15 cellular contexts compared by ENCODE assay signal in genomic region chr3:58899953-58900298, GRCh38.
DNase-seq lines count a peak whose midpoint lies in the region; ATAC-seq, FAIRE-seq and TF ChIP-seq lines count a peak whose summit lies in the region.
"Had no signal": no experiment of that assay in that cellular context is flagged by ENCODE, and none has a peak within 500 bp of the region (broad histone marks: within the 10 kb centered on the region; RNA-seq: fewer than 3 reads in every experiment).

No MANE protein-coding gene starts in this region.

- H3K27ac ChIP-seq in K562 (ENCODE audit: extremely low read depth, low read depth, low read length) (peak overlapping the region; percentile 48), endodermal cell (ENCODE audit: low read depth, low read length) (no peak overlapping the region)

- H3K27ac Mint-ChIP-seq in endodermal cell, result no peak overlapping the region
- H3K27ac Mint-ChIP-seq: activated naive CD4-positive, alpha-beta T cell treated with anti-CD3 and anti-CD28 coated beads, Interleukin-2, amount 50 U/mL, for 24 hours had no signal

- TF ChIP-seq CTCF in K562 (IDR thresholded peaks at IDR 0.05 in 2 of 3, conservative IDR thresholded peaks at IDR 0.05 in 1 of 3; ENCODE audit: insufficient read depth in 2 of 3, low read depth in 1 of 3, low read length in 3 of 3), result no peak
- no peak for TF ChIP-seq CTCF in endodermal cell (conservative IDR thresholded peaks at IDR 0.05)

- H3K9me3 ChIP-seq in K562 (replicated peaks; ENCODE audit: control insufficient read depth, insufficient read depth, low read depth, low read length), result no peaks in the 10 kb centered on the region
- H3K9me3 ChIP-seq in endodermal cell (ENCODE audit: control insufficient read depth, low read length), result peaks cover 31% of the 10 kb centered on the region
- H3K9me3 ChIP-seq: Peyer's patch had no signal

- peak overlapping the region; percentile 23 for H3K4me2 ChIP-seq in K562 (ENCODE audit: insufficient read depth, low read length)

- peak; percentile 4 to 32 (median 6) for DNase-seq in K562 (ENCODE audit: extremely low read depth in 1 of 4, low spot score in 3 of 4)
- no peak for DNase-seq in DMS79 treated with DMSO at 0.1 percent for 48 hours (lab: John Stamatoyannopoulos, UW)
- no peak for DNase-seq in occipital lobe (lab: John Stamatoyannopoulos, UW)
- DNase-seq in middle frontal gyrus (ENCODE audit: extremely low spot score, low spot score), result no peak
- DNase-seq in endodermal cell, result no peak
- DNase-seq: C1 segment of cervical spinal cord; effector CD8-positive, alpha-beta T cell; GOT3; head of caudate nucleus had no signal

- H3K36me3 ChIP-seq in K562 (ENCODE audit: control insufficient read depth, insufficient read depth, low read length) (no peaks in the 10 kb centered on the region), endodermal cell (ENCODE audit: control insufficient read depth, insufficient read depth, low read length) (no peaks in the 10 kb centered on the region)
- H3K36me3 ChIP-seq: Peyer's patch had no signal

- no peaks in the 10 kb centered on the region for H3K79me2 ChIP-seq in K562 (ENCODE audit: control insufficient read depth, insufficient read depth, low read length)

- no peak for TF ChIP-seq RAD21 in K562 (CRISPR knock-in tag; conservative IDR thresholded peaks at IDR 0.05 in 1 of 2, IDR thresholded peaks at IDR 0.05 in 1 of 2)

- peak; percentile 30 for ATAC-seq in GM18502 (IDR thresholded peaks at IDR 0.05; ENCODE audit: poor library complexity, unreplicated experiment)
- ATAC-seq in GM21515 (IDR thresholded peaks at IDR 0.05; ENCODE audit: unreplicated experiment), result peak; percentile 22
- peak; percentile 2 for ATAC-seq in HG03442 (IDR thresholded peaks at IDR 0.05; ENCODE audit: unreplicated experiment)
- no peak for ATAC-seq in K562

- H3K4me3 Mint-ChIP-seq in endodermal cell, result no peak overlapping the region
- H3K4me3 Mint-ChIP-seq: activated naive CD4-positive, alpha-beta T cell treated with anti-CD3 and anti-CD28 coated beads, Interleukin-2, amount 50 U/mL, for 24 hours had no signal

- intact Hi-C loops in K562 (cut with micrococcal nuclease), result no loop called here

- peaks cover 28% of the 10 kb centered on the region for H3K9me3 Mint-ChIP-seq in endodermal cell

- no peak overlapping the region for H2AFZ ChIP-seq in K562 (ENCODE audit: low read depth, low read length)

- CTCF ChIA-PET in K562 (lab: Yijun Ruan, JAX; ENCODE audit: low intra/inter-chr PET ratio), result no interaction called here

- H4K20me1 ChIP-seq in K562 (replicated peaks; ENCODE audit: control insufficient read depth, insufficient read depth, low read length), result no peaks in the 10 kb centered on the region

- no peak; the same call in 1 of the 2 replicates for TF ChIP-seq EP300 in K562 (IDR thresholded peaks at IDR 0.05; ENCODE audit: low read length)

- H3K36me3 Mint-ChIP-seq in endodermal cell (ENCODE audit: low read depth), result peaks cover 4% of the 10 kb centered on the region
- H3K36me3 Mint-ChIP-seq: activated naive CD4-positive, alpha-beta T cell treated with anti-CD3 and anti-CD28 coated beads, Interleukin-2, amount 50 U/mL, for 24 hours had no signal

- no peak for FAIRE-seq in K562 (lab: Jason Lieb, UNC)
- FAIRE-seq: HTR-8/SVneo had no signal

- no peak overlapping the region for H3K4me3 ChIP-seq in K562
- no peak overlapping the region for H3K4me3 ChIP-seq in endodermal cell (ENCODE audit: low read length)
- H3K4me3 ChIP-seq: Peyer's patch had no signal

- peaks cover 2% of the 10 kb centered on the region for H3K27me3 Mint-ChIP-seq in endodermal cell (ENCODE audit: insufficient read depth)

- no peak for TF ChIP-seq POLR2A in K562 (conservative IDR thresholded peaks at IDR 0.05)

- in situ Hi-C loops in K562 (cut with MboI), result no loop called here

- H3K4me1 ChIP-seq in K562 (replicated peaks in 1 of 2; ENCODE audit: control insufficient read depth in 2 of 2, insufficient read depth in 2 of 2, low read length in 2 of 2) (peaks cover 8 to 9% of the 10 kb centered on the region in 2 experiments; a peak in 3 of 5 replicates), endodermal cell (ENCODE audit: control insufficient read depth, insufficient read depth, low read length) (peaks cover 13% of the 10 kb centered on the region)
- H3K4me1 ChIP-seq: Peyer's patch had no signal

- 0% methylated on average over 2 of the region's 2 CpGs for WGBS in K562 (ENCODE audit: insufficient coverage, low coverage, missing lambda C conversion rate)
- 88 to 89% methylated on average over 2 of the region's 2 CpGs for WGBS in endodermal cell (ENCODE audit: insufficient coverage in 1 of 2, insufficient read length in 1 of 2), 2 experiments

- no TSS peak for BruUV-seq in K562 (replicated peaks; lab: Mats Ljungman, UMichigan)

- H3K27me3 ChIP-seq in K562 (ENCODE audit: control insufficient read depth in 2 of 2, insufficient read depth in 2 of 2, low read length in 2 of 2) (no peaks in the 10 kb centered on the region), endodermal cell (ENCODE audit: control insufficient read depth, insufficient read depth, low read length, poor library complexity, severe bottlenecking) (peaks cover 5% of the 10 kb centered on the region)
- H3K27me3 ChIP-seq: Peyer's patch had no signal

- POLR2A ChIA-PET in K562 (lab: Yijun Ruan, JAX), result interaction anchor here (0.5 to 1.0 kb wide), 3 partner anchors 12 to 283 kb away, joined by 4 to 5 read pairs (median 4); no protein-coding TSS in a partner anchor

- no peaks in the 10 kb centered on the region for H3K9me1 ChIP-seq in K562 (ENCODE audit: control insufficient read depth, insufficient read depth, low read length)

- peaks cover 5% of the 10 kb centered on the region for H3K4me1 Mint-ChIP-seq in endodermal cell
- H3K4me1 Mint-ChIP-seq: activated naive CD4-positive, alpha-beta T cell treated with anti-CD3 and anti-CD28 coated beads, Interleukin-2, amount 50 U/mL, for 24 hours had no signal

- H3K9ac ChIP-seq in K562 (ENCODE audit: insufficient read depth in 1 of 2, low read depth in 2 of 2, low read length in 2 of 2) (peak overlapping the region in 1 of 2 experiments; percentile 48; a peak in 2 of 4 replicates), endodermal cell (ENCODE audit: extremely low read depth, low read length, poor library complexity, severe bottlenecking) (no peak overlapping the region)

TF ChIP-seq in K562, 482 proteins besides CTCF, POLR2A, EP300 and RAD21 (continues in another document):
- TF ChIP-seq, protein P1, sequence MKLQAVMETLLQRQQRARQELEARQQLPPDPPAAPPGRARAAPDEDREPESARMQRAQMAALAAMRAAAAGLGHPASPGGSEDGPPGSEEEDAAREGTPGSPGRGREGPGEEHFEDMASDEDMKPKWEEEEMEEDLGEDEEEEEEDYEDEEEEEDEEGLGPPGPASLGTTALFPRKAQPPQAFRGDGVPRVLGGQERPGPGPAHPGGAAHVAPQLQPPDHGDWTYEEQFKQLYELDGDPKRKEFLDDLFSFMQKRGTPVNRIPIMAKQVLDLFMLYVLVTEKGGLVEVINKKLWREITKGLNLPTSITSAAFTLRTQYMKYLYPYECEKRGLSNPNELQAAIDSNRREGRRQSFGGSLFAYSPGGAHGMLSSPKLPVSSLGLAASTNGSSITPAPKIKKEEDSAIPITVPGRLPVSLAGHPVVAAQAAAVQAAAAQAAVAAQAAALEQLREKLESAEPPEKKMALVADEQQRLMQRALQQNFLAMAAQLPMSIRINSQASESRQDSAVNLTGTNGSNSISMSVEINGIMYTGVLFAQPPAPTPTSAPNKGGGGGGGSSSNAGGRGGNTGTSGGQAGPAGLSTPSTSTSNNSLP (IDR thresholded peaks at IDR 0.05; ENCODE audit: borderline replicate concordance, low read depth, low read length), result peak; percentile 4; the same call in 1 of the 2 replicates
- TF ChIP-seq EP400 (IDR thresholded peaks at IDR 0.05) (no peak), HDAC3 (IDR thresholded peaks at IDR 0.05; ENCODE audit: borderline replicate concordance, partially characterized antibody) (peak; percentile 42), KDM1A (IDR thresholded peaks at IDR 0.05) (0 out of 4 replicates have a peak, but pooled peaks of 1 of the 2 experiments have one; percentile 24), PURB (CRISPR knock-in tag; IDR thresholded peaks at IDR 0.05; ENCODE audit: low read depth) (no peak), JUND (IDR thresholded peaks at IDR 0.05; ENCODE audit: borderline replicate concordance, low read depth, low read length) (peak; percentile 53; the same call in 1 of the 2 replicates), JUND (tag; IDR thresholded peaks at IDR 0.05; ENCODE audit: borderline replicate concordance, low read depth, low read length) (no peak; the same call in 2 of the 3 replicates), DPF2 (IDR thresholded peaks at IDR 0.05) (peak; percentile 61; the same call in 1 of the 2 replicates), SMARCA4 (IDR thresholded peaks at IDR 0.05) (0 out of 2 replicates have a peak, but pooled peaks have one; percentile 21), CREB3 (tag; conservative IDR thresholded peaks at IDR 0.05; ENCODE audit: low read depth) (no peak), FOXJ3 (CRISPR knock-in tag; IDR thresholded peaks at IDR 0.05) (no peak), MNT (conservative IDR thresholded peaks at IDR 0.05) (peak in 1 of 2 experiments; percentile 28; a peak in 1 of 4 replicates), FOSL1 (tag; conservative IDR thresholded peaks at IDR 0.05) (peak; percentile 61)

Comparison
In these comparisons a context has a peak if more than half of its experiments do, and no peak if none do; other contexts are left out.
1. DNase-seq: peak in K562 (4 of 4); none in DMS79 treated with DMSO at 0.1 percent for 48 hours (single experiment), occipital lobe (single experiment), middle frontal gyrus (single experiment) and endodermal cell (single experiment).